ENCODE assay signal across 8 cellular contexts in genomic region chr7:117124585-117125220, GRCh38.
DNase-seq lines count a peak whose midpoint lies in the region; ATAC-seq and TF ChIP-seq lines count a peak whose summit lies in the region.

No MANE protein-coding gene starts in this region.

- TF ChIP-seq CTCF in AG09319 (IDR thresholded peaks at IDR 0.05; ENCODE audit: low read depth, low read length) = no peak
- TF ChIP-seq CTCF in right atrium auricular region (IDR thresholded peaks at IDR 0.05) = no peak

- peaks cover 0 to 17% of the 10 kb centered on the region in 2 donors for H3K4me1 ChIP-seq in right atrium auricular region

- peak; percentile 94 for ATAC-seq in GM18909 (IDR thresholded peaks at IDR 0.05; ENCODE audit: poor library complexity, unreplicated experiment)
- ATAC-seq in HG03159 (IDR thresholded peaks at IDR 0.05; ENCODE audit: unreplicated experiment) = peak; percentile 91

- no peak overlapping the region for H3K4me3 ChIP-seq in right atrium auricular region

- H3K27me3 ChIP-seq in right atrium auricular region = no peaks in the 10 kb centered on the region

- DNase-seq in AG09319 (ENCODE audit: extremely low read depth, low read depth) (peak; percentile 50), NOMO-1 treated with DMSO at 0.1 percent for 48 hours (lab: John Stamatoyannopoulos, UW; ENCODE audit: unreplicated experiment) (peak; percentile 68), right atrium auricular region (ENCODE audit: low spot score) (peak; percentile 88), NCI-H2171 treated with DMSO at 0.1 percent for 48 hours (lab: John Stamatoyannopoulos, UW) (no peak)
- DNase-seq in activated effector memory CD4-positive, alpha-beta T cell treated with anti-CD3 and anti-CD28 coated beads, Interleukin-2, amount 50 U/mL, for 16 hours = peak; percentile 81
- DNase-seq in stimulated activated CD4-positive, alpha-beta T cell treated with anti-CD3 and anti-CD28 coated beads, TNF-alpha, amount 100 ng/mL, for 24 hours (ENCODE audit: low read depth in 3 of 3) = peak; percentile 7 to 64 (median 35)

- H3K27ac ChIP-seq in right atrium auricular region = peak overlapping the region in 1 of 2 donors; percentile 4

- no peaks in the 10 kb centered on the region for H3K9me3 ChIP-seq in right atrium auricular region

- H3K36me3 ChIP-seq in right atrium auricular region = no peaks in the 10 kb centered on the region
